In the genomic region with DNA sequence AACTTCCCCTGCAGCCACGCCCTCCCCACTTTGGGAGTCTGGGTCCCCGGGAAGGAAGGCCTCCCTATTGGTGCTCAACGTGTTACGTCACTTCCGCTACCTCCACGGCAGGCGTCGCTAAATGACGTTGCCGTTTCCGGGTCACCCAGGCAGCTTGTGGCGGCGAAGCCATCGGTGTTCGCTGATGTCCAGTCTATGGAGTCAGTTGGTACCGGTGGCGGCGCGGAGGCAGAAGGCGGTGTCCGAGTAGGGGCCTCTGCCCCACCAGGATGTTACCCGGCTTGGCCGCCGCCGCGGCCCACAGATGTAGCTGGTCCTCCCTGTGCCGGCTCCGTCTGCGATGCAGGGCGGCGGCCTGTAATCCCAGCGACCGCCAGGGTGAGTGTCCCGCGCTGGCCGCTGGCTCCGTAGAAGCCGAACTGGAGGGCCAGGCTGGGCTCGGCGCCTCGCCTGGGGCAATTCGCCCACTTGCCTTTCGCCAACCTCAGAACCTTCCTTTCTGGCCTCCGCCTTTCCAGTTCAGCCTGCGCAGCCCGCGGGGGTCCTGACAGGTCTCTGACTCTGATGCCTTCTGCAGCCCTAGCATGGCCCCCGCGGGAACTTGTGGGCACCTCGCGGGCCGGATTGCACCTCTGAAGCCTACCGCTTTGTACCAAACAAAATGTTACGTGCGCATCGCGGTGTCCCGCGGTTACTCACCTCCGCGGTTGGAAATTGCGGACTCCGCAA, we compare ENCODE assay signal across 8 cellular contexts. TPM values are rescaled to one million over a fixed set of nuclear protein-coding genes. Genes with fewer than 3 reads are reported as not detected.
DNase-seq lines count a peak whose midpoint lies in the region; ATAC-seq and TF ChIP-seq lines count a peak whose summit lies in the region.

A gene (plus strand): TSS at position 148 of the 729 bp plus-strand sequence. CDS start 122 bp downstream, at position 270.

- H3K4me3 Mint-ChIP-seq in naive thymus-derived CD8-positive, alpha-beta T cell: peak within 1 kb of the TSS; percentile 95 to 99 (median 98)

- H3K36me3 Mint-ChIP-seq in naive thymus-derived CD8-positive, alpha-beta T cell: peaks cover 0 to 2% (median 2%) of the 10 kb centered on the region in 3 donors

- POLR2A ChIA-PET in naive thymus-derived CD8-positive, alpha-beta T cell (lab: Charles Lee): interaction anchor here (1.0 to 1.3 kb wide), 2 partner anchors 55 to 61 kb away, joined by 3 to 6 read pairs; a partner anchor contains a TSS

- peak; percentile 37 for TF ChIP-seq CTCF in LNCAP (IDR thresholded peaks at IDR 0.05)
- TF ChIP-seq CTCF in fibroblast of mammary gland (conservative IDR thresholded peaks at IDR 0.05; ENCODE audit: control insufficient read depth, insufficient read depth, low read depth, low read length): no peak

- DNase-seq in ELF-1 (ENCODE audit: low read depth, low spot score) (peak; percentile 97), GOT3 (lab: John Stamatoyannopoulos, UW) (peak; percentile 72), RPMI8226 (peak; percentile 93), fibroblast of mammary gland (ENCODE audit: low read depth) (peak; percentile 93)
- peak; percentile 80 to 87 for DNase-seq in activated T-helper 1 cell treated with anti-CD3 and anti-CD28 coated beads, Interleukin-2, amount 50 U/mL, for 16 hours (ENCODE audit: low read depth in 1 of 2, low spot score in 1 of 2)
- DNase-seq in naive thymus-derived CD8-positive, alpha-beta T cell: peak; percentile 77 to 97 (median 92)
- DNase-seq in stimulated activated naive CD4-positive, alpha-beta T cell (lab: John Stamatoyannopoulos, UW): peak; percentile 83 to 93 (median 92)

- H3K4me3 ChIP-seq in fibroblast of mammary gland (ENCODE audit: control insufficient read depth, low read depth, low read length): peak within 1 kb of the TSS; percentile 87

- no peaks in the 10 kb centered on the region for H3K27me3 Mint-ChIP-seq in naive thymus-derived CD8-positive, alpha-beta T cell

- H3K4me1 Mint-ChIP-seq in naive thymus-derived CD8-positive, alpha-beta T cell: peaks cover 9 to 43% (median 34%) of the 10 kb centered on the region in 4 donors

- peak within 1 kb of the TSS; percentile 96 to 99 (median 98) for H3K27ac Mint-ChIP-seq in naive thymus-derived CD8-positive, alpha-beta T cell

- ATAC-seq in naive thymus-derived CD8-positive, alpha-beta T cell: peak; percentile 93

- H3K9me3 Mint-ChIP-seq in naive thymus-derived CD8-positive, alpha-beta T cell: no peaks in the 10 kb centered on the region

RNA-seq across cellular contexts. Expression of the gene that starts here (rescaled TPM):
- 10 to 100 TPM; 29.3 to 32.2 TPM for total RNA-seq in naive thymus-derived CD8-positive, alpha-beta T cell
- 10 to 100 TPM; 38.1 to 40.9 (median 38.9) TPM for polyA plus RNA-seq in naive thymus-derived CD8-positive, alpha-beta T cell

Comparison
In these comparisons a context has a peak if more than half of its experiments do, and no peak if none do; other contexts are left out.
1. Peak in every context shown above with its lines: DNase-seq, ATAC-seq and H3K4me3 ChIP-seq.